Comparison of ENCODE assay signal across 8 cellular contexts in the genomic region with DNA sequence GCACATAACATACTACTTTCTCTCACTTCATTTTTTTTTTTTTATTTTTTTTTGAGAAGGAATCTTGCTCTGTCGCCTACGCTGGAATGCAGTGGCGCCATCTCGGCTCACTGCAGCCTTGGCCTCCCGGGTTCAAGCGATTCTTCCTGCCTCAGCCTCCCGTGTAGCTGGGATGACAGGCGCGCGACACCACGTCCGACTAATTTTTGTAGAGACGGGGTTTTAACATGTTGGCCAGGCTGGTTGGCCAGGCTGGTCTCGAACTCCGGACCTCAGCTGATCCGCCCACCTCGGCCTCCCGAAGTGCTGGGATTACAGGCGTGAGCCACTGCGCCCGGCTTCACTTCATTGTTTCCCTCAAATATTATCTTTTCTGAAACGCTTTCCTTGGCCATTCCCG. TPM values are rescaled to one million over a fixed set of nuclear protein-coding genes. Genes with fewer than 3 reads are reported as not detected.
DNase-seq lines count a peak whose midpoint lies in the region; ATAC-seq and TF ChIP-seq lines count a peak whose summit lies in the region.

No MANE protein-coding gene starts in this region.

- no peak for TF ChIP-seq POLR2A in breast epithelium (IDR thresholded peaks at IDR 0.05)

- DNase-seq in A673 (ENCODE audit: low spot score) (no peak), breast epithelium (ENCODE audit: low spot score in 2 of 2) (no peak), naive B cell (no peak), NCI-H524 treated with DMSO at 0.1 percent for 48 hours (lab: John Stamatoyannopoulos, UW) (no peak), RPMI8226 (no peak)
- no peak for DNase-seq in stimulated activated CD4-positive, alpha-beta T cell treated with anti-CD3 and anti-CD28 coated beads, Interleukin-12 subunit alpha, Interleukin-12 subunit beta, amount 100 ng/mL, for 4 hours

- CTCF ChIA-PET in A673 (lab: Charles Lee): interaction anchor here (0.7 to 1.7 kb wide), 2 partner anchors 92 to 185 kb away, joined by 3 to 5 read pairs; no protein-coding TSS in a partner anchor

- H3K4me1 ChIP-seq in A673 (ENCODE audit: insufficient read depth, low read length, poor library complexity, severe bottlenecking) (peaks cover 7% of the 10 kb centered on the region), KMS-11 (ENCODE audit: low read depth, poor library complexity, severe bottlenecking) (peaks cover 20% of the 10 kb centered on the region), breast epithelium (peaks cover 0 to 17% of the 10 kb centered on the region in 2 donors)

- no peaks in the 10 kb centered on the region for H3K27me3 ChIP-seq in A673 (replicated peaks; ENCODE audit: insufficient read depth, low read depth, low read length, poor library complexity)
- H3K27me3 ChIP-seq in KMS-11 (ENCODE audit: insufficient read depth, low read depth): no peaks in the 10 kb centered on the region
- H3K27me3 ChIP-seq in breast epithelium: no peaks in the 10 kb centered on the region

- peaks cover 21 to 29% (median 23%) of the 10 kb centered on the region in 3 donors for H3K4me1 Mint-ChIP-seq in naive B cell

- no peaks in the 10 kb centered on the region for H4K20me1 ChIP-seq in KMS-11 (ENCODE audit: insufficient read depth)

- H3K9ac ChIP-seq in KMS-11: no peak overlapping the region

- peak overlapping the region; percentile 98 for H3K4me2 ChIP-seq in KMS-11

- intact Hi-C loops in A673 (cut with micrococcal nuclease; ENCODE audit: unreplicated experiment) (loop anchor here (5.0 kb wide), 1 partner anchor 92 kb away; no protein-coding TSS in a partner anchor), breast epithelium (cut with DNase I; ENCODE audit: low total_unique reads) (no loop called here)

- peak overlapping the region in 3 of 6 donors; percentile 84 to 98 (median 92) for H3K27ac Mint-ChIP-seq in naive B cell

- H3K9me3 ChIP-seq in A673 (ENCODE audit: low read depth, low read length, poor library complexity, severe bottlenecking) (no peaks in the 10 kb centered on the region), breast epithelium (no peaks in the 10 kb centered on the region)

- POLR2A ChIA-PET in A673 (lab: Charles Lee; ENCODE audit: low non-redundant PET): no interaction called here

- peak overlapping the region in 7 of 8 donors; percentile 95 to 100 (median 98) for H3K4me3 Mint-ChIP-seq in naive B cell

- H3K27ac ChIP-seq in A673 (ENCODE audit: low read depth, low read length, poor library complexity, severe bottlenecking): peak overlapping the region; percentile 82
- no peak overlapping the region for H3K27ac ChIP-seq in KMS-11
- H3K27ac ChIP-seq in breast epithelium: peak overlapping the region in 1 of 2 donors; percentile 93

- peak overlapping the region; percentile 79 for H2AFZ ChIP-seq in KMS-11 (ENCODE audit: low read depth)

- H3K27me3 Mint-ChIP-seq in naive B cell: no peaks in the 10 kb centered on the region

- H3K4me3 ChIP-seq in A673 (ENCODE audit: low read depth, low read length, poor library complexity, severe bottlenecking) (peak overlapping the region; percentile 81), KMS-11 (IDR thresholded peaks at IDR 0.05; ENCODE audit: insufficient read depth, low read depth, low read length) (no peak overlapping the region), breast epithelium (peak overlapping the region; percentile 75 to 97 (median 91))

- peaks cover 33% of the 10 kb centered on the region for H3K36me3 ChIP-seq in A673 (ENCODE audit: insufficient read depth, low read length, poor library complexity, severe bottlenecking)
- H3K36me3 ChIP-seq in KMS-11 (ENCODE audit: insufficient read depth): peaks cover 6% of the 10 kb centered on the region; the same call in 1 of the 2 replicates
- peaks cover 11% of the 10 kb centered on the region for H3K36me3 ChIP-seq in breast epithelium

- H3K36me3 Mint-ChIP-seq in naive B cell: peaks cover 5 to 10% of the 10 kb centered on the region in 2 donors

- BruUV-seq in A673 (replicated peaks; lab: Mats Ljungman, UMichigan): TSS peak; percentile 79

- no peak for TF ChIP-seq CTCF in A673 (conservative IDR thresholded peaks at IDR 0.05; ENCODE audit: low read depth, low read length)
- TF ChIP-seq CTCF in KMS-11 (conservative IDR thresholded peaks at IDR 0.05; ENCODE audit: low read depth, low read length): no peak; the same call in 1 of the 2 replicates
- no peak for TF ChIP-seq CTCF in breast epithelium (IDR thresholded peaks at IDR 0.05)

- peaks cover 15% of the 10 kb centered on the region for H3K79me2 ChIP-seq in KMS-11 (ENCODE audit: insufficient read depth, low read depth)

- ATAC-seq in naive B cell (ENCODE audit: low read depth in 2 of 2): no peak
- no peak for ATAC-seq in HG02610 (IDR thresholded peaks at IDR 0.05; ENCODE audit: unreplicated experiment)

- no peaks in the 10 kb centered on the region for H3K9me3 Mint-ChIP-seq in naive B cell

RNA-seq across cellular contexts. Expression of gene PEX19, which starts 0.6 kb away (rescaled TPM):
- 67.0 and 69.1 TPM in 2 replicates for total RNA-seq in A673 (2021)
- 100 to 1,000 TPM in 1 of 3 donors, 10 to 100 TPM in 2; 58.7 to 136 (median 80.1) TPM for total RNA-seq in breast epithelium
- 100 to 1,000 TPM in 1 of 6 donors, 10 to 100 TPM in 5; 49.2 to 108 (median 57.9) TPM for polyA plus RNA-seq in naive B cell (ENCODE audit: low read depth in 6 of 6)

RNA-seq across cellular contexts. Expression of gene DCAF8, which starts 23.2 kb away (rescaled TPM):
- total RNA-seq in A673 (2021) (108 and 115 TPM in 2 replicates), breast epithelium (100 to 1,000 TPM; 161 to 195 (median 161) TPM)
- 10 to 100 TPM; 39.1 to 61.5 (median 54.3) TPM for polyA plus RNA-seq in naive B cell (ENCODE audit: low read depth in 6 of 6)

RNA-seq across cellular contexts. Expression of gene COPA, which starts 57.5 kb away (rescaled TPM):
- total RNA-seq in A673 (2021) (134 and 166 TPM in 2 replicates), breast epithelium (100 to 1,000 TPM; 138 to 170 (median 153) TPM)
- 100 to 1,000 TPM; 107 to 130 (median 119) TPM for polyA plus RNA-seq in naive B cell (ENCODE audit: low read depth in 6 of 6)

RNA-seq across cellular contexts. Expression of gene NCSTN, which starts 57.7 kb away (rescaled TPM):
- 58.0 and 64.6 TPM in 2 replicates for total RNA-seq in A673 (2021)
- total RNA-seq in breast epithelium: 10 to 100 TPM; 66.4 to 83.5 (median 76.0) TPM
- polyA plus RNA-seq in naive B cell (ENCODE audit: low read depth in 6 of 6): 100 to 1,000 TPM in 1 of 6 donors, 10 to 100 TPM in 5; 81.1 to 182 (median 89.3) TPM
